ENCODE assay signal across 8 cellular contexts in genomic region chr12:95218852-95219171, GRCh38. TPM values are rescaled to one million over a fixed set of nuclear protein-coding genes. Genes with fewer than 3 reads are reported as not detected.
DNase-seq lines count a peak whose midpoint lies in the region; ATAC-seq, FAIRE-seq and TF ChIP-seq lines count a peak whose summit lies in the region.

No MANE protein-coding gene starts in this region.

- H3K4me1 Mint-ChIP-seq in GM23338, result peaks cover 34% of the 10 kb centered on the region

- peaks cover 6% of the 10 kb centered on the region for H3K27me3 Mint-ChIP-seq in GM23338 (ENCODE audit: insufficient read depth, low read depth, poor library complexity)

- H3K9me3 ChIP-seq in ascending aorta, result no peaks in the 10 kb centered on the region

- peaks cover 14% of the 10 kb centered on the region; the same call in 2 of the 3 replicates for H3K36me3 Mint-ChIP-seq in GM23338 (ENCODE audit: low read depth)

- no peaks in the 10 kb centered on the region for H3K9me3 Mint-ChIP-seq in GM23338

- H3K27me3 ChIP-seq in GM23338 (ENCODE audit: insufficient read depth) (no peaks in the 10 kb centered on the region), ascending aorta (no peaks in the 10 kb centered on the region)

- no peak for DNase-seq in AG04449 (ENCODE audit: low read depth, low spot score)
- DNase-seq in GM23338 (ENCODE audit: low spot score), result peak; percentile 37
- DNase-seq in RKO (ENCODE audit: low spot score), result peak; percentile 60
- DNase-seq in ascending aorta (ENCODE audit: low spot score in 2 of 2), result no peak
- peak; percentile 40 to 50 for DNase-seq in left colon
- DNase-seq in stimulated activated CD8-positive, alpha-beta memory T cell treated with anti-CD3 and anti-CD28 coated beads, Interleukin-12 subunit alpha, Interleukin-12 subunit beta, amount 100 ng/mL, for 1 hour (ENCODE audit: low read depth), result peak; percentile 11
- DNase-seq in HTR-8/SVneo (ENCODE audit: insufficient read length, low spot score), result no peak

- CTCF ChIA-PET in AG04449 (lab: Yijun Ruan, JAX), result interaction anchor here (0.9 kb wide), 1 partner anchor 102 kb away, joined by 3 read pairs; no protein-coding TSS in a partner anchor

- no peaks in the 10 kb centered on the region for H3K9me2 ChIP-seq in GM23338 (ENCODE audit: insufficient read depth)

- H3K4me3 Mint-ChIP-seq in GM23338, result peak overlapping the region; percentile 89

- H3K27ac ChIP-seq in GM23338 (ENCODE audit: low read depth) (peak overlapping the region; percentile 92; the same call in 1 of the 2 replicates), ascending aorta (peak overlapping the region; percentile 98 to 99)

- peaks cover 7% of the 10 kb centered on the region; the same call in 1 of the 2 replicates for H4K20me1 ChIP-seq in GM23338 (replicated peaks; ENCODE audit: insufficient read depth)

- no peaks in the 10 kb centered on the region for H3F3A ChIP-seq in GM23338 (replicated peaks; ENCODE audit: low read depth)

- H3K36me3 ChIP-seq in GM23338 (ENCODE audit: insufficient read depth), result no peaks in the 10 kb centered on the region
- H3K36me3 ChIP-seq in ascending aorta, result no peaks in the 10 kb centered on the region

- ATAC-seq in GM23338 (no peak), left colon (peak; percentile 17), GM18502 (IDR thresholded peaks at IDR 0.05; ENCODE audit: poor library complexity, unreplicated experiment) (no peak)

- H2AFZ ChIP-seq in GM23338, result no peak overlapping the region

- H3K4me1 ChIP-seq in GM23338 (ENCODE audit: insufficient read depth) (peaks cover 21% of the 10 kb centered on the region), ascending aorta (peaks cover 0 to 24% of the 10 kb centered on the region in 2 donors)

- POLR2A ChIA-PET in AG04449 (lab: Yijun Ruan, JAX), result no interaction called here

- H3K79me2 ChIP-seq in GM23338 (replicated peaks; ENCODE audit: insufficient read depth), result peaks cover 87% of the 10 kb centered on the region

- no peak for FAIRE-seq in HTR-8/SVneo (lab: Jason Lieb, UNC)

- peak overlapping the region; percentile 97 for H3K27ac Mint-ChIP-seq in GM23338

- peak overlapping the region; percentile 85 for H3K4me3 ChIP-seq in AG04449 (ENCODE audit: low read depth, low read length)
- peak overlapping the region; percentile 79 for H3K4me3 ChIP-seq in GM23338
- H3K4me3 ChIP-seq in ascending aorta, result peak overlapping the region; percentile 83 to 90

- intact Hi-C loops in ascending aorta (cut with DNase I) (loop anchor here (2.0 to 5.0 kb wide), 4 partner anchors 14 to 253 kb away; partner anchors contain the start of gene METAP2), left colon (cut with DNase I, micrococcal nuclease) (loop anchor here in 1 of 2 donors (5.0 to 10.0 kb wide), 3 partner anchors 102 to 316 kb away; partner anchors contain the start of gene METAP2)

- H3K4me2 ChIP-seq in GM23338, result peak overlapping the region; percentile 92

- TF ChIP-seq CTCF in AG04449 (IDR thresholded peaks at IDR 0.05; ENCODE audit: insufficient read depth, low read length, missing control alignments) (no peak), GM23338 (conservative IDR thresholded peaks at IDR 0.05; ENCODE audit: low read depth in 2 of 2) (no peak), ascending aorta (IDR thresholded peaks at IDR 0.05) (no peak)

TF ChIP-seq in GM23338, 12 proteins besides CTCF, POLR2A, EP300 and RAD21 (continues in another document):
- TF ChIP-seq POLR2AphosphoS5 (IDR thresholded peaks at IDR 0.05; ENCODE audit: low read depth) (no peak), EZH2 (IDR thresholded peaks at IDR 0.05; ENCODE audit: low read depth, unreplicated experiment) (no peak), CREB1 (CRISPR knock-in tag; IDR thresholded peaks at IDR 0.05; ENCODE audit: low read depth) (no peak), ZNF462 (CRISPR knock-in tag; IDR thresholded peaks at IDR 0.05) (no peak), ZNF331 (CRISPR knock-in tag; IDR thresholded peaks at IDR 0.05; ENCODE audit: low read depth) (no peak)
- TF ChIP-seq, protein P1, sequence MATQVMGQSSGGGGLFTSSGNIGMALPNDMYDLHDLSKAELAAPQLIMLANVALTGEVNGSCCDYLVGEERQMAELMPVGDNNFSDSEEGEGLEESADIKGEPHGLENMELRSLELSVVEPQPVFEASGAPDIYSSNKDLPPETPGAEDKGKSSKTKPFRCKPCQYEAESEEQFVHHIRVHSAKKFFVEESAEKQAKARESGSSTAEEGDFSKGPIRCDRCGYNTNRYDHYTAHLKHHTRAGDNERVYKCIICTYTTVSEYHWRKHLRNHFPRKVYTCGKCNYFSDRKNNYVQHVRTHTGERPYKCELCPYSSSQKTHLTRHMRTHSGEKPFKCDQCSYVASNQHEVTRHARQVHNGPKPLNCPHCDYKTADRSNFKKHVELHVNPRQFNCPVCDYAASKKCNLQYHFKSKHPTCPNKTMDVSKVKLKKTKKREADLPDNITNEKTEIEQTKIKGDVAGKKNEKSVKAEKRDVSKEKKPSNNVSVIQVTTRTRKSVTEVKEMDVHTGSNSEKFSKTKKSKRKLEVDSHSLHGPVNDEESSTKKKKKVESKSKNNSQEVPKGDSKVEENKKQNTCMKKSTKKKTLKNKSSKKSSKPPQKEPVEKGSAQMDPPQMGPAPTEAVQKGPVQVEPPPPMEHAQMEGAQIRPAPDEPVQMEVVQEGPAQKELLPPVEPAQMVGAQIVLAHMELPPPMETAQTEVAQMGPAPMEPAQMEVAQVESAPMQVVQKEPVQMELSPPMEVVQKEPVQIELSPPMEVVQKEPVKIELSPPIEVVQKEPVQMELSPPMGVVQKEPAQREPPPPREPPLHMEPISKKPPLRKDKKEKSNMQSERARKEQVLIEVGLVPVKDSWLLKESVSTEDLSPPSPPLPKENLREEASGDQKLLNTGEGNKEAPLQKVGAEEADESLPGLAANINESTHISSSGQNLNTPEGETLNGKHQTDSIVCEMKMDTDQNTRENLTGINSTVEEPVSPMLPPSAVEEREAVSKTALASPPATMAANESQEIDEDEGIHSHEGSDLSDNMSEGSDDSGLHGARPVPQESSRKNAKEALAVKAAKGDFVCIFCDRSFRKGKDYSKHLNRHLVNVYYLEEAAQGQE (IDR thresholded peaks at IDR 0.05; ENCODE audit: unreplicated experiment), result no peak

RNA-seq across cellular contexts. Expression of gene VEZT, which starts 1.2 kb away (rescaled TPM):
- 51.5 and 51.9 TPM in 2 replicates for total RNA-seq in GM23338 (2014; rRNA removed; shearing (Covaris generic))
- polyA plus RNA-seq in GM23338 (2016; fragmentation: Nextera tagmentation; extraction: Ambion mirVana), result 28.2 and 34.2 TPM in 2 replicates
- 141 TPM for total RNA-seq in ascending aorta
- 10 to 100 TPM; 50.9 to 54.4 TPM for total RNA-seq in left colon

RNA-seq across cellular contexts. Expression of gene FGD6, which starts 1.5 kb away (rescaled TPM):
- total RNA-seq in GM23338 (2014; rRNA removed; shearing (Covaris generic)), result 24.0 and 32.4 TPM in 2 replicates
- polyA plus RNA-seq in GM23338 (2016; fragmentation: Nextera tagmentation; extraction: Ambion mirVana), result 11.9 and 12.9 TPM in 2 replicates
- total RNA-seq in ascending aorta (2.0 TPM), left colon (10 to 100 TPM; 18.7 to 23.8 TPM)

Comparison
In these comparisons a context has a peak if more than half of its experiments do, and no peak if none do; other contexts are left out.
1. DNase-seq: peak in GM23338 (single experiment), RKO (single experiment), left colon (2 of 2) and stimulated activated CD8-positive, alpha-beta memory T cell treated with anti-CD3 and anti-CD28 coated beads, Interleukin-12 subunit alpha, Interleukin-12 subunit beta, amount 100 ng/mL, for 1 hour (single experiment); none in AG04449 (single experiment), ascending aorta (0 of 2) and HTR-8/SVneo (single experiment).
2. Peak in every context shown above with its lines, with median percentiles within 50 percentile points of each other: H3K4me3 ChIP-seq.